Comparison of ENCODE assay signal across 1 cellular context in the genomic region with DNA sequence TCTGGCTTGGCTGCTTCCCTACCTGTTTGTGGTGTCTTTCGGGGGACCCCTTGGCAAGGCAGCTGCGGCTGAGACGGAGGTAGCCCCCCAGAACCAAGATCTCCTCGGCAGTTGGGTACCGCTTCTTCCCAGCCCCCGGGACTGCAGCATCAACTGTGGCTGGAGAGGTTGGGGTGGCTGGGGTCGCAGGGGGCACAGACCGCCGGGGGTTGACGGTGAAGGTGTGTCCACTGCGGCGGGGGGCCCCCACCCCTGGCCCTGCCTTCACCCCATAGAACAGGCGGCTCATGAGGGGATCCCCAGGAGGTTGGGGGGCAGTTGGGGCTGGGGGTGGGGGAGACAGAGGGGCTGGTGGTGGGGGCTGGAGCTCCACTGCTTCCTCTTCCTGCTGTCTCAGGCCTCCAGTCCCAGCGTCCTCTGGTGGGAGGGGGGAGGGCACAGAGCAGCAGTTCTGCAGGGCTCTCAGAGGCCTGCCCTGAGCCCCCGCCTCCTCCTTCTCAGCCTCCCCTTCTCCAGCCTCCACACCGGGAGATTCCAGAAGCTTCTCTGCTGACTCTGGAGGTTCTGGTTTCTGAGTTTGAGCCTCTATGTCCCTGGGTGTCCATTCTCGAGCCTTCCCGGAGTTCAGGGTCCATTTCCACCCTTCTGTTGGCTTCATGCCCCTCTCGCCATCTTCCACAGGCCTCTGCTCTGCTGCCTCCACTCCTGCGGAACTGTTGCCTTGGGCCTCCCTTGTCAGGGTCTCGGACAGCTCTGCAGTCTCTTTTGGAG.
A peak's percentile ranks its signal among the peaks of the same experiment; 100 is the strongest.
TF ChIP-seq lines count a peak whose summit lies in the region.

No MANE protein-coding gene starts in this region.

TF ChIP-seq in GM12878, 131 proteins besides CTCF, POLR2A, EP300 and RAD21 (continues in another document):
- peak in 1 of 2 experiments; percentile 30; a peak in 1 of 3 replicates for TF ChIP-seq EGR1 (IDR thresholded peaks at IDR 0.05; ENCODE audit: borderline replicate concordance in 1 of 2, low read depth in 2 of 2, low read length in 2 of 2)
- no peak for TF ChIP-seq CBFB (IDR thresholded peaks at IDR 0.05; ENCODE audit: low read depth)
- TF ChIP-seq YBX1 (IDR thresholded peaks at IDR 0.05): no peak
- no peak for TF ChIP-seq ZZZ3 (IDR thresholded peaks at IDR 0.05; ENCODE audit: control insufficient read depth, insufficient read length, low read depth)
- TF ChIP-seq BHLHE40 (IDR thresholded peaks at IDR 0.05; ENCODE audit: borderline replicate concordance in 1 of 2, low read depth in 2 of 2, low read length in 1 of 2): no peak
- no peak for TF ChIP-seq HDAC2 (IDR thresholded peaks at IDR 0.05)
- TF ChIP-seq IKZF2 (IDR thresholded peaks at IDR 0.05): peak in 1 of 2 experiments; percentile 13; a peak in 2 of 4 replicates
- TF ChIP-seq ETV6 (conservative IDR thresholded peaks at IDR 0.05 in 1 of 2, IDR thresholded peaks at IDR 0.05 in 1 of 2; ENCODE audit: borderline replicate concordance in 1 of 2, low read depth in 1 of 2): 0 out of 4 replicates have a peak, but pooled peaks of 1 of the 2 experiments have one; percentile 44
- peak; percentile 35; the same call in 1 of the 2 replicates for TF ChIP-seq ZNF687 (IDR thresholded peaks at IDR 0.05)
- no peak for TF ChIP-seq CHD4 (IDR thresholded peaks at IDR 0.05)
- TF ChIP-seq, protein P1, sequence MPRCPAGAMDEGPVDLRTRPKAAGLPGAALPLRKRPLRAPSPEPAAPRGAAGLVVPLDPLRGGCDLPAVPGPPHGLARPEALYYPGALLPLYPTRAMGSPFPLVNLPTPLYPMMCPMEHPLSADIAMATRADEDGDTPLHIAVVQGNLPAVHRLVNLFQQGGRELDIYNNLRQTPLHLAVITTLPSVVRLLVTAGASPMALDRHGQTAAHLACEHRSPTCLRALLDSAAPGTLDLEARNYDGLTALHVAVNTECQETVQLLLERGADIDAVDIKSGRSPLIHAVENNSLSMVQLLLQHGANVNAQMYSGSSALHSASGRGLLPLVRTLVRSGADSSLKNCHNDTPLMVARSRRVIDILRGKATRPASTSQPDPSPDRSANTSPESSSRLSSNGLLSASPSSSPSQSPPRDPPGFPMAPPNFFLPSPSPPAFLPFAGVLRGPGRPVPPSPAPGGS (IDR thresholded peaks at IDR 0.05; ENCODE audit: borderline replicate concordance, insufficient read depth, low read depth, low read length, poor library complexity, severe bottlenecking): no peak
- TF ChIP-seq, protein P2, sequence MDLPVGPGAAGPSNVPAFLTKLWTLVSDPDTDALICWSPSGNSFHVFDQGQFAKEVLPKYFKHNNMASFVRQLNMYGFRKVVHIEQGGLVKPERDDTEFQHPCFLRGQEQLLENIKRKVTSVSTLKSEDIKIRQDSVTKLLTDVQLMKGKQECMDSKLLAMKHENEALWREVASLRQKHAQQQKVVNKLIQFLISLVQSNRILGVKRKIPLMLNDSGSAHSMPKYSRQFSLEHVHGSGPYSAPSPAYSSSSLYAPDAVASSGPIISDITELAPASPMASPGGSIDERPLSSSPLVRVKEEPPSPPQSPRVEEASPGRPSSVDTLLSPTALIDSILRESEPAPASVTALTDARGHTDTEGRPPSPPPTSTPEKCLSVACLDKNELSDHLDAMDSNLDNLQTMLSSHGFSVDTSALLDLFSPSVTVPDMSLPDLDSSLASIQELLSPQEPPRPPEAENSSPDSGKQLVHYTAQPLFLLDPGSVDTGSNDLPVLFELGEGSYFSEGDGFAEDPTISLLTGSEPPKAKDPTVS (IDR thresholded peaks at IDR 0.05; ENCODE audit: low read depth, low read length): peak; percentile 91
- TF ChIP-seq, protein P3, sequence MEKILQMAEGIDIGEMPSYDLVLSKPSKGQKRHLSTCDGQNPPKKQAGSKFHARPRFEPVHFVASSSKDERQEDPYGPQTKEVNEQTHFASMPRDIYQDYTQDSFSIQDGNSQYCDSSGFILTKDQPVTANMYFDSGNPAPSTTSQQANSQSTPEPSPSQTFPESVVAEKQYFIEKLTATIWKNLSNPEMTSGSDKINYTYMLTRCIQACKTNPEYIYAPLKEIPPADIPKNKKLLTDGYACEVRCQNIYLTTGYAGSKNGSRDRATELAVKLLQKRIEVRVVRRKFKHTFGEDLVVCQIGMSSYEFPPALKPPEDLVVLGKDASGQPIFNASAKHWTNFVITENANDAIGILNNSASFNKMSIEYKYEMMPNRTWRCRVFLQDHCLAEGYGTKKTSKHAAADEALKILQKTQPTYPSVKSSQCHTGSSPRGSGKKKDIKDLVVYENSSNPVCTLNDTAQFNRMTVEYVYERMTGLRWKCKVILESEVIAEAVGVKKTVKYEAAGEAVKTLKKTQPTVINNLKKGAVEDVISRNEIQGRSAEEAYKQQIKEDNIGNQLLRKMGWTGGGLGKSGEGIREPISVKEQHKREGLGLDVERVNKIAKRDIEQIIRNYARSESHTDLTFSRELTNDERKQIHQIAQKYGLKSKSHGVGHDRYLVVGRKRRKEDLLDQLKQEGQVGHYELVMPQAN (conservative IDR thresholded peaks at IDR 0.05): no peak
- no peak for TF ChIP-seq RUNX3 (IDR thresholded peaks at IDR 0.05; ENCODE audit: low read length)
- no peak for TF ChIP-seq JUND (IDR thresholded peaks at IDR 0.05; ENCODE audit: low read depth, low read length)
- TF ChIP-seq, protein P4, sequence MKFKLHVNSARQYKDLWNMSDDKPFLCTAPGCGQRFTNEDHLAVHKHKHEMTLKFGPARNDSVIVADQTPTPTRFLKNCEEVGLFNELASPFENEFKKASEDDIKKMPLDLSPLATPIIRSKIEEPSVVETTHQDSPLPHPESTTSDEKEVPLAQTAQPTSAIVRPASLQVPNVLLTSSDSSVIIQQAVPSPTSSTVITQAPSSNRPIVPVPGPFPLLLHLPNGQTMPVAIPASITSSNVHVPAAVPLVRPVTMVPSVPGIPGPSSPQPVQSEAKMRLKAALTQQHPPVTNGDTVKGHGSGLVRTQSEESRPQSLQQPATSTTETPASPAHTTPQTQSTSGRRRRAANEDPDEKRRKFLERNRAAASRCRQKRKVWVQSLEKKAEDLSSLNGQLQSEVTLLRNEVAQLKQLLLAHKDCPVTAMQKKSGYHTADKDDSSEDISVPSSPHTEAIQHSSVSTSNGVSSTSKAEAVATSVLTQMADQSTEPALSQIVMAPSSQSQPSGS (IDR thresholded peaks at IDR 0.05; ENCODE audit: low read length): no peak
- TF ChIP-seq USF2 (IDR thresholded peaks at IDR 0.05; ENCODE audit: borderline replicate concordance, low read depth, low read length): no peak
- 0 out of 2 replicates have a peak, but pooled peaks have one; percentile 7 for TF ChIP-seq IRF4 (IDR thresholded peaks at IDR 0.05; ENCODE audit: low read depth, low read length)
- 0 out of 2 replicates have a peak, but pooled peaks have one; percentile 7 for TF ChIP-seq YY1 (IDR thresholded peaks at IDR 0.05; ENCODE audit: low read depth, low read length)
- no peak for TF ChIP-seq SUPT20H (IDR thresholded peaks at IDR 0.05; ENCODE audit: borderline replicate concordance, control insufficient read depth, low read depth, low read length)
- no peak; the same call in 1 of the 2 replicates for TF ChIP-seq HDGF (IDR thresholded peaks at IDR 0.05)
- TF ChIP-seq BACH1 (IDR thresholded peaks at IDR 0.05; ENCODE audit: borderline replicate concordance): no peak
- TF ChIP-seq RCOR1 (conservative IDR thresholded peaks at IDR 0.05; ENCODE audit: low read depth, low read length): no peak
- TF ChIP-seq RFX5 (IDR thresholded peaks at IDR 0.05; ENCODE audit: low read depth, low read length): no peak
- 0 out of 2 replicates have a peak, but pooled peaks have one; percentile 21 for TF ChIP-seq IKZF1 (conservative IDR thresholded peaks at IDR 0.05)
- TF ChIP-seq SMC3 (IDR thresholded peaks at IDR 0.05; ENCODE audit: borderline replicate concordance, low read length): no peak
- TF ChIP-seq, protein P5, sequence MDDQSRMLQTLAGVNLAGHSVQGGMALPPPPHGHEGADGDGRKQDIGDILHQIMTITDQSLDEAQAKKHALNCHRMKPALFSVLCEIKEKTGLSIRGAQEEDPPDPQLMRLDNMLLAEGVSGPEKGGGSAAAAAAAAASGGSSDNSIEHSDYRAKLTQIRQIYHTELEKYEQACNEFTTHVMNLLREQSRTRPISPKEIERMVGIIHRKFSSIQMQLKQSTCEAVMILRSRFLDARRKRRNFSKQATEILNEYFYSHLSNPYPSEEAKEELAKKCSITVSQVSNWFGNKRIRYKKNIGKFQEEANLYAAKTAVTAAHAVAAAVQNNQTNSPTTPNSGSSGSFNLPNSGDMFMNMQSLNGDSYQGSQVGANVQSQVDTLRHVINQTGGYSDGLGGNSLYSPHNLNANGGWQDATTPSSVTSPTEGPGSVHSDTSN (IDR thresholded peaks at IDR 0.05; ENCODE audit: insufficient replicate concordance, low read depth, low read length): peak; percentile 1
- TF ChIP-seq PML (IDR thresholded peaks at IDR 0.05; ENCODE audit: low read length): no peak
- TF ChIP-seq CEBPZ (IDR thresholded peaks at IDR 0.05; ENCODE audit: low read depth, low read length): no peak
- TF ChIP-seq ZNF274 (IDR thresholded peaks at IDR 0.05; ENCODE audit: insufficient read depth, insufficient read length): no peak
- TF ChIP-seq MYB (IDR thresholded peaks at IDR 0.05; ENCODE audit: borderline replicate concordance, low read depth, low read length): no peak
